ENCODE assay signal across 1 cellular context in the genomic region with DNA sequence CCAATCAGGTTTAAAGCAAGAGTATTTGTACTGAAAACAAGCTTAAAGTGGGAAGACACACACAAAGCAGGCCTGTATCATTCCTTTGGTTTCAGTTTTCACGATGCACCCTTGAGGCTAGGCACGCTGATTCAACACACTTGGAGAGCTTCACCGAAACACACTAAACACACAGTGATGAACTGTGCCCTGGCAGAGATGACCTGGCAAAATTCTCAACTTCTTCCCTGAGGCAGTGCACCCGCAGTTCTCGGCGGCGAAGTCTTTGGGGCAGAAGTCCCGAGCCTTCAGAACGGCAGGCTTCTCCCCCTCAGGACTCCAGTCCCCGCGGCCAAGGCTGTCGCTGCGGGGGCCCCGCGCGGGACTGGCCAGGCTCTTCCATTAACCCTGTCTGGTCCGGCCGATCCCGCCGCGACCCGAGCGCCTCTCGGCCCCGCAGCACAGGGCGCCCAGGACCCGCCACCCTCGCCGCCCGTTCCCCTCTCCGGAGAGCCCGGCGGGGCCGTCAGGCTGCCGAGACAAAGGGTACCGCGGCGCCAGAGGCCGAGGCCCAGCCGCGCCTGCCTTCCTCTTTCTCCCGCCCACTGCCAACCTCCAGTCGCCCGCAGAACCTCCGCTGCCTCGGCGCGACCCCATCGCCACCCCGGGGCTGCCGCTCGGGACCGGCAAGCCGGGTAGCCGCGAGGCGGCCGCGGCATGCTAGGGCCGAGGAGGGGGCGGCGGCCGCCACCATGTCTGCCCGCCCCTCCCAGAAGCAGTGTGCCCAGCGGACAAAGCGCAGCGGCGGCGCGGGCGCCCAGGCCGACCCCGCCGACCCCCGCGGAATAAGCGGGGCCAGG.
TF ChIP-seq lines count a peak whose summit lies in the region.

No MANE protein-coding gene starts in this region.

TF ChIP-seq in HepG2, 621 proteins besides CTCF, POLR2A, EP300 and RAD21 (continued from another document and continues in another):
- peak; percentile 67; the same call in 1 of the 2 replicates for TF ChIP-seq ATF7-NPFF (CRISPR knock-in tag; IDR thresholded peaks at IDR 0.05; ENCODE audit: low read depth)
- TF ChIP-seq POLR2AphosphoS5 (IDR thresholded peaks at IDR 0.05; ENCODE audit: low read depth, low read length): peak; percentile 93
- peak; percentile 12; the same call in 1 of the 2 replicates for TF ChIP-seq NR2F2 (IDR thresholded peaks at IDR 0.05; ENCODE audit: borderline replicate concordance, low read depth)
- TF ChIP-seq ZNF790 (CRISPR knock-in tag; IDR thresholded peaks at IDR 0.05; ENCODE audit: borderline replicate concordance): no peak
- no peak for TF ChIP-seq ZNF607 (CRISPR knock-in tag; IDR thresholded peaks at IDR 0.05; ENCODE audit: borderline replicate concordance)
- TF ChIP-seq TCF12 (IDR thresholded peaks at IDR 0.05): no peak
- no peak for TF ChIP-seq TCF12 (CRISPR knock-in tag; IDR thresholded peaks at IDR 0.05)
- TF ChIP-seq ZNF333 (CRISPR knock-in tag; IDR thresholded peaks at IDR 0.05; ENCODE audit: borderline replicate concordance): no peak
- 0 out of 2 replicates have a peak, but pooled peaks have one; percentile 18 for TF ChIP-seq TARDBP (CRISPR knock-in tag; IDR thresholded peaks at IDR 0.05)
- TF ChIP-seq MEIS1 (CRISPR knock-in tag; IDR thresholded peaks at IDR 0.05; ENCODE audit: borderline replicate concordance): no peak
- TF ChIP-seq IKZF4 (CRISPR knock-in tag; IDR thresholded peaks at IDR 0.05; ENCODE audit: borderline replicate concordance, low read depth, not compliant biosample characterization): peak; percentile 58
- TF ChIP-seq ZNF784 (CRISPR knock-in tag; IDR thresholded peaks at IDR 0.05; ENCODE audit: borderline replicate concordance): 0 out of 2 replicates have a peak, but pooled peaks have one; percentile 5
- TF ChIP-seq, protein P1, sequence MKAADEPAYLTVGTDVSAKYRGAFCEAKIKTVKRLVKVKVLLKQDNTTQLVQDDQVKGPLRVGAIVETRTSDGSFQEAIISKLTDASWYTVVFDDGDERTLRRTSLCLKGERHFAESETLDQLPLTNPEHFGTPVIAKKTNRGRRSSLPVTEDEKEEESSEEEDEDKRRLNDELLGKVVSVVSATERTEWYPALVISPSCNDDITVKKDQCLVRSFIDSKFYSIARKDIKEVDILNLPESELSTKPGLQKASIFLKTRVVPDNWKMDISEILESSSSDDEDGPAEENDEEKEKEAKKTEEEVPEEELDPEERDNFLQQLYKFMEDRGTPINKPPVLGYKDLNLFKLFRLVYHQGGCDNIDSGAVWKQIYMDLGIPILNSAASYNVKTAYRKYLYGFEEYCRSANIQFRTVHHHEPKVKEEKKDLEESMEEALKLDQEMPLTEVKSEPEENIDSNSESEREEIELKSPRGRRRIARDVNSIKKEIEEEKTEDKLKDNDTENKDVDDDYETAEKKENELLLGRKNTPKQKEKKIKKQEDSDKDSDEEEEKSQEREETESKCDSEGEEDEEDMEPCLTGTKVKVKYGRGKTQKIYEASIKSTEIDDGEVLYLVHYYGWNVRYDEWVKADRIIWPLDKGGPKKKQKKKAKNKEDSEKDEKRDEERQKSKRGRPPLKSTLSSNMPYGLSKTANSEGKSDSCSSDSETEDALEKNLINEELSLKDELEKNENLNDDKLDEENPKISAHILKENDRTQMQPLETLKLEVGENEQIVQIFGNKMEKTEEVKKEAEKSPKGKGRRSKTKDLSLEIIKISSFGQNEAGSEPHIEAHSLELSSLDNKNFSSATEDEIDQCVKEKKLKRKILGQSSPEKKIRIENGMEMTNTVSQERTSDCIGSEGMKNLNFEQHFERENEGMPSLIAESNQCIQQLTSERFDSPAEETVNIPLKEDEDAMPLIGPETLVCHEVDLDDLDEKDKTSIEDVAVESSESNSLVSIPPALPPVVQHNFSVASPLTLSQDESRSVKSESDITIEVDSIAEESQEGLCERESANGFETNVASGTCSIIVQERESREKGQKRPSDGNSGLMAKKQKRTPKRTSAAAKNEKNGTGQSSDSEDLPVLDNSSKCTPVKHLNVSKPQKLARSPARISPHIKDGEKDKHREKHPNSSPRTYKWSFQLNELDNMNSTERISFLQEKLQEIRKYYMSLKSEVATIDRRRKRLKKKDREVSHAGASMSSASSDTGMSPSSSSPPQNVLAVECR (CRISPR knock-in tag; IDR thresholded peaks at IDR 0.05; ENCODE audit: borderline replicate concordance): peak; percentile 12; the same call in 1 of the 2 replicates
- peak; percentile 43; the same call in 1 of the 2 replicates for TF ChIP-seq FOXK1 (CRISPR knock-in tag; IDR thresholded peaks at IDR 0.05; ENCODE audit: borderline replicate concordance, low read depth)
- peak; percentile 19 for TF ChIP-seq YY1 (IDR thresholded peaks at IDR 0.05; ENCODE audit: insufficient read depth, insufficient replicate concordance, low read depth, low read length)
- peak; percentile 58; the same call in 1 of the 2 replicates for TF ChIP-seq SIX4 (CRISPR knock-in tag; IDR thresholded peaks at IDR 0.05)
- 0 out of 2 replicates have a peak, but pooled peaks have one; percentile 18 for TF ChIP-seq ZNF724P (CRISPR knock-in tag; IDR thresholded peaks at IDR 0.05; ENCODE audit: borderline replicate concordance)
- TF ChIP-seq, protein P2, sequence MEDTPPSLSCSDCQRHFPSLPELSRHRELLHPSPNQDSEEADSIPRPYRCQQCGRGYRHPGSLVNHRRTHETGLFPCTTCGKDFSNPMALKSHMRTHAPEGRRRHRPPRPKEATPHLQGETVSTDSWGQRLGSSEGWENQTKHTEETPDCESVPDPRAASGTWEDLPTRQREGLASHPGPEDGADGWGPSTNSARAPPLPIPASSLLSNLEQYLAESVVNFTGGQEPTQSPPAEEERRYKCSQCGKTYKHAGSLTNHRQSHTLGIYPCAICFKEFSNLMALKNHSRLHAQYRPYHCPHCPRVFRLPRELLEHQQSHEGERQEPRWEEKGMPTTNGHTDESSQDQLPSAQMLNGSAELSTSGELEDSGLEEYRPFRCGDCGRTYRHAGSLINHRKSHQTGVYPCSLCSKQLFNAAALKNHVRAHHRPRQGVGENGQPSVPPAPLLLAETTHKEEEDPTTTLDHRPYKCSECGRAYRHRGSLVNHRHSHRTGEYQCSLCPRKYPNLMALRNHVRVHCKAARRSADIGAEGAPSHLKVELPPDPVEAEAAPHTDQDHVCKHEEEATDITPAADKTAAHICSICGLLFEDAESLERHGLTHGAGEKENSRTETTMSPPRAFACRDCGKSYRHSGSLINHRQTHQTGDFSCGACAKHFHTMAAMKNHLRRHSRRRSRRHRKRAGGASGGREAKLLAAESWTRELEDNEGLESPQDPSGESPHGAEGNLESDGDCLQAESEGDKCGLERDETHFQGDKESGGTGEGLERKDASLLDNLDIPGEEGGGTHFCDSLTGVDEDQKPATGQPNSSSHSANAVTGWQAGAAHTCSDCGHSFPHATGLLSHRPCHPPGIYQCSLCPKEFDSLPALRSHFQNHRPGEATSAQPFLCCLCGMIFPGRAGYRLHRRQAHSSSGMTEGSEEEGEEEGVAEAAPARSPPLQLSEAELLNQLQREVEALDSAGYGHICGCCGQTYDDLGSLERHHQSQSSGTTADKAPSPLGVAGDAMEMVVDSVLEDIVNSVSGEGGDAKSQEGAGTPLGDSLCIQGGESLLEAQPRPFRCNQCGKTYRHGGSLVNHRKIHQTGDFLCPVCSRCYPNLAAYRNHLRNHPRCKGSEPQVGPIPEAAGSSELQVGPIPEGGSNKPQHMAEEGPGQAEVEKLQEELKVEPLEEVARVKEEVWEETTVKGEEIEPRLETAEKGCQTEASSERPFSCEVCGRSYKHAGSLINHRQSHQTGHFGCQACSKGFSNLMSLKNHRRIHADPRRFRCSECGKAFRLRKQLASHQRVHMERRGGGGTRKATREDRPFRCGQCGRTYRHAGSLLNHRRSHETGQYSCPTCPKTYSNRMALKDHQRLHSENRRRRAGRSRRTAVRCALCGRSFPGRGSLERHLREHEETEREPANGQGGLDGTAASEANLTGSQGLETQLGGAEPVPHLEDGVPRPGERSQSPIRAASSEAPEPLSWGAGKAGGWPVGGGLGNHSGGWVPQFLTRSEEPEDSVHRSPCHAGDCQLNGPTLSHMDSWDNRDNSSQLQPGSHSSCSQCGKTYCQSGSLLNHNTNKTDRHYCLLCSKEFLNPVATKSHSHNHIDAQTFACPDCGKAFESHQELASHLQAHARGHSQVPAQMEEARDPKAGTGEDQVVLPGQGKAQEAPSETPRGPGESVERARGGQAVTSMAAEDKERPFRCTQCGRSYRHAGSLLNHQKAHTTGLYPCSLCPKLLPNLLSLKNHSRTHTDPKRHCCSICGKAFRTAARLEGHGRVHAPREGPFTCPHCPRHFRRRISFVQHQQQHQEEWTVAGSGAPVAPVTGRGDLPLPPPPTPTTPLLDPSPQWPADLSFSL (CRISPR knock-in tag; IDR thresholded peaks at IDR 0.05): no peak
- TF ChIP-seq NR1H2 (CRISPR knock-in tag; IDR thresholded peaks at IDR 0.05; ENCODE audit: borderline replicate concordance, low read depth): no peak
- TF ChIP-seq, protein P3, sequence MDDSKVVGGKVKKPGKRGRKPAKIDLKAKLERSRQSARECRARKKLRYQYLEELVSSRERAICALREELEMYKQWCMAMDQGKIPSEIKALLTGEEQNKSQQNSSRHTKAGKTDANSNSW (CRISPR knock-in tag; IDR thresholded peaks at IDR 0.05; ENCODE audit: borderline replicate concordance): 0 out of 2 replicates have a peak, but pooled peaks have one; percentile 8
- TF ChIP-seq CBX5 (CRISPR knock-in tag; IDR thresholded peaks at IDR 0.05; ENCODE audit: borderline replicate concordance): no peak; the same call in 1 of the 2 replicates
- TF ChIP-seq LBX2 (CRISPR knock-in tag; IDR thresholded peaks at IDR 0.05; ENCODE audit: borderline replicate concordance): no peak
- peak; percentile 62; the same call in 1 of the 2 replicates for TF ChIP-seq DR1 (CRISPR knock-in tag; IDR thresholded peaks at IDR 0.05)
- peak; percentile 50; the same call in 1 of the 2 replicates for TF ChIP-seq ZNF609 (CRISPR knock-in tag; IDR thresholded peaks at IDR 0.05; ENCODE audit: borderline replicate concordance)
- TF ChIP-seq ZBTB21 (CRISPR knock-in tag; IDR thresholded peaks at IDR 0.05): no peak
- TF ChIP-seq, protein P4, sequence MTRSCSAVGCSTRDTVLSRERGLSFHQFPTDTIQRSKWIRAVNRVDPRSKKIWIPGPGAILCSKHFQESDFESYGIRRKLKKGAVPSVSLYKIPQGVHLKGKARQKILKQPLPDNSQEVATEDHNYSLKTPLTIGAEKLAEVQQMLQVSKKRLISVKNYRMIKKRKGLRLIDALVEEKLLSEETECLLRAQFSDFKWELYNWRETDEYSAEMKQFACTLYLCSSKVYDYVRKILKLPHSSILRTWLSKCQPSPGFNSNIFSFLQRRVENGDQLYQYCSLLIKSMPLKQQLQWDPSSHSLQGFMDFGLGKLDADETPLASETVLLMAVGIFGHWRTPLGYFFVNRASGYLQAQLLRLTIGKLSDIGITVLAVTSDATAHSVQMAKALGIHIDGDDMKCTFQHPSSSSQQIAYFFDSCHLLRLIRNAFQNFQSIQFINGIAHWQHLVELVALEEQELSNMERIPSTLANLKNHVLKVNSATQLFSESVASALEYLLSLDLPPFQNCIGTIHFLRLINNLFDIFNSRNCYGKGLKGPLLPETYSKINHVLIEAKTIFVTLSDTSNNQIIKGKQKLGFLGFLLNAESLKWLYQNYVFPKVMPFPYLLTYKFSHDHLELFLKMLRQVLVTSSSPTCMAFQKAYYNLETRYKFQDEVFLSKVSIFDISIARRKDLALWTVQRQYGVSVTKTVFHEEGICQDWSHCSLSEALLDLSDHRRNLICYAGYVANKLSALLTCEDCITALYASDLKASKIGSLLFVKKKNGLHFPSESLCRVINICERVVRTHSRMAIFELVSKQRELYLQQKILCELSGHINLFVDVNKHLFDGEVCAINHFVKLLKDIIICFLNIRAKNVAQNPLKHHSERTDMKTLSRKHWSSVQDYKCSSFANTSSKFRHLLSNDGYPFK (CRISPR knock-in tag; IDR thresholded peaks at IDR 0.05; ENCODE audit: borderline replicate concordance): no peak
- no peak for TF ChIP-seq RFX3 (CRISPR knock-in tag; IDR thresholded peaks at IDR 0.05)
- TF ChIP-seq ATF2 (CRISPR knock-in tag; IDR thresholded peaks at IDR 0.05): no peak
